Comparison of ENCODE assay signal across 22 cellular contexts in genomic region chr7:149306854-149307253, GRCh38.
"Had no signal": no experiment of that assay in that cellular context is flagged by ENCODE, and none has a peak within 500 bp of the region (broad histone marks: within the 10 kb centered on the region; RNA-seq: fewer than 3 reads in every experiment).

No MANE protein-coding gene starts in this region.

- H3K27me3 ChIP-seq: dorsolateral prefrontal cortex, esophagus muscularis mucosa, heart left ventricle, hepatocyte, left lung had no signal

- H3K4me1 Mint-ChIP-seq: mesothelial cell of epicardium had no signal

- H3K36me3 Mint-ChIP-seq: immature natural killer cell, mesothelial cell of epicardium had no signal

- H3K36me3 ChIP-seq: esophagus muscularis mucosa, gastroesophageal sphincter, heart left ventricle, left lung, lower lobe of right lung had no signal

- ATAC-seq: foreskin keratinocyte, gastroesophageal sphincter, heart left ventricle, left lung, left ventricle myocardium superior, lower lobe of right lung, mucosa of descending colon had no signal

- H3K9me3 ChIP-seq: esophagus muscularis mucosa, gastroesophageal sphincter, heart left ventricle, left lung, lower lobe of right lung, mucosa of descending colon had no signal

- H3K4me1 ChIP-seq: esophagus muscularis mucosa, foreskin keratinocyte, gastroesophageal sphincter, heart left ventricle, left lung, lower lobe of right lung had no signal

- H3K4me3 ChIP-seq: coronary artery, dorsolateral prefrontal cortex, esophagus muscularis mucosa, gastroesophageal sphincter, heart left ventricle, hepatocyte, left lung, lower lobe of right lung, mucosa of descending colon had no signal

- H3K9me3 Mint-ChIP-seq: immature natural killer cell had no signal

- H3K4me3 Mint-ChIP-seq: immature natural killer cell, mesothelial cell of epicardium, naive B cell had no signal

- H3K27ac Mint-ChIP-seq: immature natural killer cell, mesothelial cell of epicardium, naive B cell had no signal

- DNase-seq: dermis blood vessel endothelial cell; dorsolateral prefrontal cortex; effector CD4-positive, alpha-beta T cell; effector memory CD4-positive, alpha-beta T cell; foreskin keratinocyte; heart left ventricle; hypothalamus; immature natural killer cell; islet precursor cell; kidney; kidney glomerular epithelial cell; left lung; left ventricle myocardium superior; lower lobe of right lung; mesenchymal stem cell; mucosa of descending colon; naive B cell had no signal

- H3K27ac ChIP-seq: coronary artery, dorsolateral prefrontal cortex, esophagus muscularis mucosa, foreskin keratinocyte, gastroesophageal sphincter, heart left ventricle, hepatocyte, left lung, lower lobe of right lung had no signal
